Comparison of ENCODE assay signal across 8 cellular contexts in genomic region chr20:33456916-33457642, GRCh38. TPM values are rescaled to one million over a fixed set of nuclear protein-coding genes. Genes with fewer than 3 reads are reported as not detected.
DNase-seq lines count a peak whose midpoint lies in the region; ATAC-seq and TF ChIP-seq lines count a peak whose summit lies in the region.
"Not testable (repeated sequence)": the region's sequence is repeated elsewhere in the genome, so short reads cannot be mapped to it uniquely, and the experiment has no call there.

No MANE protein-coding gene starts in this region.

- not testable (repeated sequence) for H3K36me3 Mint-ChIP-seq in activated T-cell treated with anti-CD3 and anti-CD28 coated beads, Interleukin-2, amount 50 U/mL, for 72 hours (ENCODE audit: insufficient read depth in 2 of 2); memory B cell

- H3K27ac Mint-ChIP-seq in activated T-cell treated with anti-CD3 and anti-CD28 coated beads, Interleukin-2, amount 50 U/mL, for 72 hours; memory B cell: not testable (repeated sequence)

- not testable (repeated sequence) for H3K4me3 Mint-ChIP-seq in activated T-cell treated with anti-CD3 and anti-CD28 coated beads, Interleukin-2, amount 50 U/mL, for 72 hours; memory B cell

- not testable (repeated sequence) for H3K4me3 ChIP-seq in BE2C (ENCODE audit: low read depth, low read length); epithelial cell of esophagus (ENCODE audit: low read length)

- in situ Hi-C loops in SK-MEL-5 (cut with HindIII; ENCODE audit: low pct_unique_long_range_greater_than_20kb, low sequenced_read_pairs): not testable (repeated sequence)

- TF ChIP-seq CTCF in BE2C (IDR thresholded peaks at IDR 0.05; ENCODE audit: low read depth, low read length) (peak; percentile 96), epithelial cell of esophagus (IDR thresholded peaks at IDR 0.05; ENCODE audit: insufficient read depth, low read depth, low read length, missing control alignments) (peak; percentile 97)

- ATAC-seq in GM21576 (IDR thresholded peaks at IDR 0.05; ENCODE audit: unreplicated experiment): peak; percentile 52
- peak; percentile 90 to 94 for ATAC-seq in activated T-cell treated with anti-CD3 and anti-CD28 coated beads, Interleukin-2, amount 50 U/mL, for 72 hours (replicated peaks in 1 of 2)
- peak; percentile 92 for ATAC-seq in memory B cell (ENCODE audit: low read depth)

- H3K27me3 ChIP-seq in BE2C: not testable (repeated sequence)

- not testable (repeated sequence) for H3K4me1 ChIP-seq in BE2C

- not testable (repeated sequence) for H3K9me3 Mint-ChIP-seq in activated T-cell treated with anti-CD3 and anti-CD28 coated beads, Interleukin-2, amount 50 U/mL, for 72 hours; memory B cell

- H3K27me3 Mint-ChIP-seq in activated T-cell treated with anti-CD3 and anti-CD28 coated beads, Interleukin-2, amount 50 U/mL, for 72 hours (ENCODE audit: low read depth); memory B cell: not testable (repeated sequence)

- DNase-seq in BE2C (peak; percentile 86), NCI-H146 (lab: John Stamatoyannopoulos, UW) (peak; percentile 90), SK-MEL-5 (ENCODE audit: low read depth, low spot score) (peak; percentile 89), epithelial cell of esophagus (ENCODE audit: low read depth) (peak; percentile 81), memory B cell (ENCODE audit: low spot score in 2 of 2) (peak; percentile 81 to 87)
- DNase-seq in activated T-cell treated with anti-CD3 and anti-CD28 coated beads, Interleukin-2, amount 50 U/mL, for 72 hours: peak; percentile 82 to 87
- DNase-seq in stimulated activated CD4-positive, alpha-beta T cell treated with anti-CD3 and anti-CD28 coated beads, Interleukin-4, amount 100 ng/mL, for 48 hours (ENCODE audit: low read depth in 2 of 2): peak; percentile 73 to 87

- H3K9me3 ChIP-seq in BE2C: not testable (repeated sequence)

- not testable (repeated sequence) for H3K36me3 ChIP-seq in BE2C

- H3K4me1 Mint-ChIP-seq in activated T-cell treated with anti-CD3 and anti-CD28 coated beads, Interleukin-2, amount 50 U/mL, for 72 hours (ENCODE audit: low read depth); memory B cell: not testable (repeated sequence)

RNA-seq across cellular contexts. Expression of gene SNTA1, which starts 13.5 kb away (rescaled TPM):
- polyA plus RNA-seq in BE2C (2012; ENCODE audit: insufficient read depth, insufficient read length, low read depth): 4.4 TPM
- total RNA-seq in SK-MEL-5 (2014; rRNA removed; shearing (Covaris generic)): 34.4 and 35.5 TPM in 2 replicates
- 30.7 and 35.6 TPM in 2 replicates for polyA plus RNA-seq in SK-MEL-5 (2015; cell fraction: cytosol; rRNA removed)
- polyA plus RNA-seq in SK-MEL-5 (2015; cell fraction: nucleus; rRNA removed): 9.3 and 16.2 TPM in 2 replicates
- total RNA-seq in activated T-cell treated with anti-CD3 and anti-CD28 coated beads, Interleukin-2, amount 50 U/mL, for 72 hours: 1 to 10 TPM; 2.2 to 3.7 TPM

RNA-seq across cellular contexts. Expression of gene CBFA2T2, which starts 32.8 kb away (rescaled TPM):
- polyA plus RNA-seq in BE2C (2012; ENCODE audit: insufficient read depth, insufficient read length, low read depth): 21.0 TPM
- total RNA-seq in SK-MEL-5 (2014; rRNA removed; shearing (Covaris generic)): 6.0 and 6.3 TPM in 2 replicates
- polyA plus RNA-seq in SK-MEL-5 (2015; cell fraction: cytosol; rRNA removed): 12.6 and 23.7 TPM in 2 replicates
- 33.1 and 34.1 TPM in 2 replicates for polyA plus RNA-seq in SK-MEL-5 (2015; cell fraction: nucleus; rRNA removed)
- total RNA-seq in activated T-cell treated with anti-CD3 and anti-CD28 coated beads, Interleukin-2, amount 50 U/mL, for 72 hours: 10 to 100 TPM; 14.4 to 15.7 TPM

RNA-seq across cellular contexts. Expression of gene CDK5RAP1, which starts 55.8 kb away (rescaled TPM):
- 81.2 TPM for polyA plus RNA-seq in BE2C (2012; ENCODE audit: insufficient read depth, insufficient read length, low read depth)
- total RNA-seq in SK-MEL-5 (2014; rRNA removed; shearing (Covaris generic)): 31.4 and 38.1 TPM in 2 replicates
- polyA plus RNA-seq in SK-MEL-5 (2015; cell fraction: cytosol; rRNA removed): 26.2 and 29.8 TPM in 2 replicates
- polyA plus RNA-seq in SK-MEL-5 (2015; cell fraction: nucleus; rRNA removed): 263 TPM in 2 replicates
- 10 to 100 TPM; 43.0 to 64.2 TPM for total RNA-seq in activated T-cell treated with anti-CD3 and anti-CD28 coated beads, Interleukin-2, amount 50 U/mL, for 72 hours
